In genomic region chr16:71226229-71227141, GRCh38 we compare ENCODE assay signal across 22 cellular contexts.
"Had no signal": no experiment of that assay in that cellular context is flagged by ENCODE, and none has a peak within 500 bp of the region (broad histone marks: within the 10 kb centered on the region; RNA-seq: fewer than 3 reads in every experiment).

No MANE protein-coding gene starts in this region.

- H3K4me3 ChIP-seq: MG63, SJSA1, SK-N-MC had no signal

- DNase-seq: Karpas-422, KG1, MG63, NCI-H1092 treated with DMSO at 0.1 percent for 48 hours, NCI-H1436, NCI-H187, NCI-H2029, NCI-H2081 treated with DMSO at 0.1 percent for 48 hours, NCI-H2171, NCI-H226, NCI-H446, NCI-H510A, NCI-H524 treated with DMSO at 0.1 percent for 48 hours, NCI-H69, NCI-H774, OCI-M1, Right ventricle myocardium superior, RPMI8226, SIG-M5 had no signal

- H3K9me3 ChIP-seq: MG63 had no signal

- H3K27ac ChIP-seq: HL-60, SJSA1, SK-N-MC had no signal

- H3K36me3 ChIP-seq: MG63, SJSA1 had no signal

- H3K4me1 ChIP-seq: SJSA1 had no signal

- H3K27me3 ChIP-seq: MG63, SJSA1 had no signal
